10 cellular contexts compared by ENCODE assay signal in the genomic region with DNA sequence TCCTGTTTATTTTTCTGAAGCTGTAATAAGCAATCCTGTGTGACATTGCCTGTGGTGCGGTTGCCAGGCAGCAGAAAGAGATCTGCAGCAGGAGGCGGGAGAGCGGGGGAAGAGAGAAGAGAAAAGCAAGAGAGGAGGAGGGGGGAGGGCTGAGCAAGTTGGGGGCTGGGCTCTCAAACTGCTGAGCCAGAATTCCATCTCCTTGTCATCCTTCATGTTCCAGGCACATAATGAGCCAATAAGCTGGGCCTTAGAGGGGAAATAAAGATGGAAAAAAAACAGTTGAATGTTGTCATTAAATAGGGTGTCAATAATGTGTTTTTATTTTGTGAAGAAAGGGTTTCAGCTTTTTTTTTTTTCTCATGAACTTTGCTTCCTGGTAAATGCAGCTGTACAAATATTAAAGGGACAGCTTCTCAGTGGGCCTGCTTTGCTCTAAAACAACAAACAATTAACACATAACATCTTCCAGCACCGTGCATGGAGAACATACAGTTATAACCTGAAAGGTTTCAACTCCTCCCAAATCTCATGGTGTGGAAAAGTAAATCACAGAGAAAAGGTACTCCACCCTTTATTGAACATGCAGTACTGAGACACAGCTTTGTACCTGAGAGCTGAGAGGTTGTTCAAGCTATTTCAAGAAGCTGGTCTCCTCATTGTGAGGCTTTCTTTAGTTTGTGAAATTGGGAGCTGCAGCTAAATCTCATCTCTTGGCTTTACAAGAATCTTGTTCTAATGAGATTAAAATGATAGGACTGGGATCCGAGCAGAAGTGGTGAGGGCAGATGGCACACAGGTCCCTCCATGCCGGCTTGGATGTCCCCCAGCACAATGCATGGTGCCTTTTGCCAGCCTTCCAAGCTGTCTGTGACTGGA.
A peak's percentile ranks its signal among the peaks of the same experiment; 100 is the strongest.
DNase-seq lines count a peak whose midpoint lies in the region; ATAC-seq, FAIRE-seq and TF ChIP-seq lines count a peak whose summit lies in the region.
"Had no signal": no experiment of that assay in that cellular context is flagged by ENCODE, and none has a peak within 500 bp of the region (broad histone marks: within the 10 kb centered on the region; RNA-seq: fewer than 3 reads in every experiment).

No MANE protein-coding gene starts in this region.

- H3K27me3 Mint-ChIP-seq in activated naive CD4-positive, alpha-beta T cell treated with anti-CD3 and anti-CD28 coated beads, Interleukin-2, amount 50 U/mL, for 24 hours = no peaks in the 10 kb centered on the region

- H3K4me1 ChIP-seq in heart right ventricle (peaks cover 8 to 62% (median 32%) of the 10 kb centered on the region in 9 donors), pancreas (peaks cover 13 to 16% (median 15%) of the 10 kb centered on the region in 3 donors)

- ATAC-seq in heart right ventricle (peak; percentile 94 to 98 (median 96)), pancreas (peak; percentile 88 to 95 (median 93)), GM18519 (IDR thresholded peaks at IDR 0.05; ENCODE audit: low FRiP score, unreplicated experiment) (no peak), HG03196 (IDR thresholded peaks at IDR 0.05; ENCODE audit: unreplicated experiment) (no peak)

- peak overlapping the region; percentile 43 to 82 (median 69) for H3K27ac ChIP-seq in heart right ventricle
- H3K27ac ChIP-seq in pancreas = peak overlapping the region in 2 of 4 donors; percentile 18 to 34
- H3K27ac ChIP-seq: HL-60, neutrophil had no signal

- WGBS in heart right ventricle, 2 donors = 26 to 30% methylated on average over 6 of the region's 6 CpGs
- 15 to 18% methylated on average over 6 of the region's 6 CpGs for WGBS in pancreas, 2 donors

- peak overlapping the region; percentile 80 for H3K27ac Mint-ChIP-seq in activated naive CD4-positive, alpha-beta T cell treated with anti-CD3 and anti-CD28 coated beads, Interleukin-2, amount 50 U/mL, for 24 hours

- FAIRE-seq in pancreas (lab: Jason Lieb, UNC) = no peak

- H3K4me3 ChIP-seq in heart right ventricle (no peak overlapping the region), pancreas (no peak overlapping the region)

- H3K36me3 Mint-ChIP-seq in activated naive CD4-positive, alpha-beta T cell treated with anti-CD3 and anti-CD28 coated beads, Interleukin-2, amount 50 U/mL, for 24 hours = no peaks in the 10 kb centered on the region

- H3K27me3 ChIP-seq in heart right ventricle (no peaks in the 10 kb centered on the region), pancreas (no peaks in the 10 kb centered on the region)
- H3K27me3 ChIP-seq: neutrophil had no signal

- H3K9me3 ChIP-seq in heart right ventricle (no peaks in the 10 kb centered on the region), pancreas (no peaks in the 10 kb centered on the region)
- H3K9me3 ChIP-seq: neutrophil had no signal

- peak overlapping the region; percentile 70 for H3K4me3 Mint-ChIP-seq in activated naive CD4-positive, alpha-beta T cell treated with anti-CD3 and anti-CD28 coated beads, Interleukin-2, amount 50 U/mL, for 24 hours

- H3K4me1 Mint-ChIP-seq in activated naive CD4-positive, alpha-beta T cell treated with anti-CD3 and anti-CD28 coated beads, Interleukin-2, amount 50 U/mL, for 24 hours = peaks cover 56% of the 10 kb centered on the region

- H3K36me3 ChIP-seq in heart right ventricle = no peaks in the 10 kb centered on the region
- H3K36me3 ChIP-seq in pancreas = no peaks in the 10 kb centered on the region
- H3K36me3 ChIP-seq: neutrophil had no signal

- H3K9me3 Mint-ChIP-seq in activated naive CD4-positive, alpha-beta T cell treated with anti-CD3 and anti-CD28 coated beads, Interleukin-2, amount 50 U/mL, for 24 hours = peaks cover 4% of the 10 kb centered on the region

- TF ChIP-seq CTCF in heart right ventricle (IDR thresholded peaks at IDR 0.05) = no peak
- TF ChIP-seq CTCF in pancreas (IDR thresholded peaks at IDR 0.05) = no peak

- peak; percentile 42 for DNase-seq in Daoy (ENCODE audit: low read depth)
- peak; percentile 98 for DNase-seq in NCI-H345 (lab: John Stamatoyannopoulos, UW)
- peak; percentile 77 to 89 for DNase-seq in heart right ventricle
- peak in 5 of 6 donors; percentile 34 to 76 (median 53) for DNase-seq in pancreas
- no peak for DNase-seq in HK-2 (ENCODE audit: unreplicated experiment)

- intact Hi-C loops in heart right ventricle (cut with DNase I) = loop anchor here in 3 of 10 donors (2.0 to 10.0 kb wide), 5 partner anchors 80 to 363 kb away; no protein-coding TSS in a partner anchor
- intact Hi-C loops in pancreas (cut with DNase I) = no loop called here

Comparison
In these comparisons a context has a peak if more than half of its experiments do, and no peak if none do; other contexts are left out.
1. ATAC-seq: peak in heart right ventricle (8 of 8) and pancreas (4 of 4); none in GM18519 (single experiment) and HG03196 (single experiment).